Comparison of ENCODE assay signal across 15 cellular contexts in the genomic region with DNA sequence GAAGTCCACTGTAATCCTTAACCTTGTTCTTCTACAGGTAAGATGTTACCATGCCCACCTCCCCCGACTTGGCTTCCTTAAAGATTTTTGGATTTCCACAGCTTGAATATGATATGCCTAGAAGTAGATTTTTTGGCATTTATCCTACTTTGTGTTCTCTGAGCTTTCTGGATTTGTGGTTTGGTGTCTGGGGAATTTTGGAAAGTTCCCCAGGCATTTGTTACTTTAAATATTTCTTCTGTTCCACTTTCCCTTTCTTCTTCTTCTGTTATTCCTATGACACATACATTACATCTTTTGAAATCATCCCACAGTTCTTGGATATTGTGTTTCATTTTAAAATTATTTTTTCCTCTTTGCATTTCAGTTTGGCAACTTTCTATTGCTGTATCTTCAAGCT.
DNase-seq lines count a peak whose midpoint lies in the region; ATAC-seq and TF ChIP-seq lines count a peak whose summit lies in the region.
"Had no signal": no experiment of that assay in that cellular context is flagged by ENCODE, and none has a peak within 500 bp of the region (broad histone marks: within the 10 kb centered on the region; RNA-seq: fewer than 3 reads in every experiment).

No MANE protein-coding gene starts in this region.

- 91% methylated on average over 1 of the region's 1 CpG for whole genome bisulfite sequencing in hepatocyte (ENCODE audit: low lambda C conversion rate, missing lambda C conversion rate)

- H3K27ac ChIP-seq in hepatocyte: no peak overlapping the region

- peaks cover 3% of the 10 kb centered on the region for H3K27me3 ChIP-seq in hepatocyte

- H3K4me3 ChIP-seq in astrocyte of the spinal cord (ENCODE audit: low read depth, low read length) (no peak overlapping the region), hepatocyte (no peak overlapping the region)

- no peaks in the 10 kb centered on the region for H3K36me3 ChIP-seq in hepatocyte (replicated peaks; ENCODE audit: insufficient read depth, low read depth)

- in situ Hi-C loops in astrocyte of the spinal cord (cut with HindIII; ENCODE audit: low sequenced_read_pairs): no loop called here

- no peaks in the 10 kb centered on the region for H3K4me1 ChIP-seq in hepatocyte (ENCODE audit: insufficient read depth)

- no peaks in the 10 kb centered on the region for H4K20me1 ChIP-seq in hepatocyte (ENCODE audit: insufficient read depth, poor library complexity, severe bottlenecking)

- no peak for ATAC-seq in sciatic nerve

- TF ChIP-seq CTCF in astrocyte of the spinal cord (IDR thresholded peaks at IDR 0.05; ENCODE audit: low read depth, low read length) (no peak), hepatocyte (IDR thresholded peaks at IDR 0.05; ENCODE audit: poor library complexity) (no peak)

- no peaks in the 10 kb centered on the region for H3K79me2 ChIP-seq in hepatocyte

- H3K9me2 ChIP-seq in hepatocyte (replicated peaks; ENCODE audit: insufficient read depth): no peaks in the 10 kb centered on the region

- DNase-seq in LHCN-M2 (ENCODE audit: low read depth) (peak; percentile 95), astrocyte of the spinal cord (ENCODE audit: low read depth, low spot score) (peak; percentile 52), fibroblast of peridontal ligament (ENCODE audit: extremely low read depth) (peak; percentile 75), smooth muscle cell of the brain vasculature (ENCODE audit: low read depth, low spot score) (peak; percentile 23), HCEC 1CT (no peak), sciatic nerve (ENCODE audit: low spot score) (no peak), hepatocyte (ENCODE audit: low spot score) (no peak)
- DNase-seq: C1 segment of cervical spinal cord; CD8-positive, alpha-beta memory T cell; DMS79; GOT3; Kasumi-1; NCI-H1105 treated with DMSO at 0.1 percent for 48 hours; NCI-H1694; SHP77 treated with DMSO at 0.1 percent for 48 hours had no signal

- intact Hi-C loops in sciatic nerve (cut with DNase I): no loop called here

- H3K9me3 ChIP-seq in hepatocyte (ENCODE audit: low read depth): no peaks in the 10 kb centered on the region

- no peak overlapping the region for H2AFZ ChIP-seq in hepatocyte

- H3K4me2 ChIP-seq in hepatocyte: no peak overlapping the region

Comparison
In these comparisons a context has a peak if more than half of its experiments do, and no peak if none do; other contexts are left out.
1. DNase-seq: peak in LHCN-M2 (single experiment), astrocyte of the spinal cord (single experiment), fibroblast of peridontal ligament (single experiment) and smooth muscle cell of the brain vasculature (single experiment); none in HCEC 1CT (single experiment), sciatic nerve (single experiment) and hepatocyte (single experiment).